Comparison of ENCODE assay signal across 14 cellular contexts in genomic region chr17:71409137-71409536, GRCh38.
"Had no signal": no experiment of that assay in that cellular context is flagged by ENCODE, and none has a peak within 500 bp of the region (broad histone marks: within the 10 kb centered on the region; RNA-seq: fewer than 3 reads in every experiment).

No MANE protein-coding gene starts in this region.

- DNase-seq: activated CD4-positive, alpha-beta memory T cell treated with anti-CD3 and anti-CD28 coated beads, Interleukin-2, amount 10 ng/mL, durations not matched to agents 7 days and 5 days; activated CD4-positive, alpha-beta T cell treated with anti-CD3 and anti-CD28 coated beads for 48 hours; activated CD8-positive, alpha-beta memory T cell treated with anti-CD3 and anti-CD28 coated beads, Interleukin-2, amount 10 ng/mL, durations not matched to agents 7 days and 5 days; activated naive CD4-positive, alpha-beta T cell; activated naive CD8-positive, alpha-beta T cell treated with anti-CD3 and anti-CD28 coated beads for 36 hours; gastrocnemius medialis; heart left ventricle; mesendoderm; naive thymus-derived CD8-positive, alpha-beta T cell; spleen; stimulated activated naive B cell treated with anti-CD40 and anti-IgM and Interleukin-4, amounts not matched to agents 10 μg/mL and 1 μg/mL and 100 μg/mL, for 72 hours had no signal

- H3K4me3 ChIP-seq: cardiac muscle cell, gastrocnemius medialis, heart left ventricle, spleen, thoracic aorta, upper lobe of left lung had no signal
